In the genomic region with DNA sequence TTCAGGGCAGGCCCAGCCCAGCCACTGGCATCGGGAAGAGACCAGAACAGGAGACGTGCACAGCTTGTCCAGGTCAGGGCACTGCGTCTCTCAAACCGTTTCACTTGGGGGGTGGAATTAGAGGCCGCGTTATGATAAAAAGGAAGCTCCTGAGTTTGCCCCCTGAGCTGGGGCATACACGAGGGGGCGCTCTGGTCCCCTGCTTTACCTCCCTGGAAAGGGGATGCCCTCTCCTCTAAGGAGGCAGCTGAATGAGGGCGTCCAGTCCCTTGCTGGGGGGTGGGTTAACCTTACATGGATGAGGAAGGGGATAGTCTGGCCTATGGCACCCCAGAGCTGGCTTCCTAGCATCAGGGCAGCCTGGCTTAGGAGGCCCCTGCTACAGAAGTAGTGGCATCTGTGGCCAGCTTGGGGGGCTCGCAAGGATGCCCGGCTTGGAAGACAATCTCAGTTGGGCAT, we compare ENCODE assay signal across 21 cellular contexts. TPM values are rescaled to one million over a fixed set of nuclear protein-coding genes. Genes with fewer than 3 reads are reported as not detected.
A peak's percentile ranks its signal among the peaks of the same experiment; 100 is the strongest.
DNase-seq lines count a peak whose midpoint lies in the region; ATAC-seq and TF ChIP-seq lines count a peak whose summit lies in the region.
"Had no signal": no experiment of that assay in that cellular context is flagged by ENCODE, and none has a peak within 500 bp of the region (broad histone marks: within the 10 kb centered on the region; RNA-seq: fewer than 3 reads in every experiment).

No MANE protein-coding gene starts in this region.

- H3K4me3 Mint-ChIP-seq in activated CD8-positive, alpha-beta memory T cell treated with anti-CD3 and anti-CD28 coated beads, Interleukin-2, amount 10 ng/mL, durations not matched to agents 7 days and 5 days, result no peak overlapping the region
- H3K4me3 Mint-ChIP-seq in endothelial cell (ENCODE audit: unreplicated experiment) (no peak overlapping the region), WTC11 (no peak overlapping the region), Caco-2 (ENCODE audit: unreplicated experiment) (no peak overlapping the region)
- H3K4me3 Mint-ChIP-seq: CD8-positive, alpha-beta T cell had no signal

- POLR2A ChIA-PET in WTC11 (lab: Charles Lee) (no interaction called here), Caco-2 (lab: Charles Lee) (no interaction called here)

- H3K36me3 Mint-ChIP-seq in activated CD8-positive, alpha-beta memory T cell treated with anti-CD3 and anti-CD28 coated beads, Interleukin-2, amount 10 ng/mL, durations not matched to agents 7 days and 5 days, result no peaks in the 10 kb centered on the region
- peaks cover 20% of the 10 kb centered on the region for H3K36me3 Mint-ChIP-seq in endothelial cell (ENCODE audit: low read depth, unreplicated experiment)
- no peaks in the 10 kb centered on the region for H3K36me3 Mint-ChIP-seq in WTC11
- H3K36me3 Mint-ChIP-seq in Caco-2 (ENCODE audit: insufficient read depth, unreplicated experiment), result no peaks in the 10 kb centered on the region
- H3K36me3 Mint-ChIP-seq: CD8-positive, alpha-beta T cell had no signal

- no peak for ATAC-seq in activated CD8-positive, alpha-beta memory T cell treated with anti-CD3 and anti-CD28 coated beads, Interleukin-2, amount 10 ng/mL, durations not matched to agents 7 days and 5 days
- no peak for ATAC-seq in WTC11
- ATAC-seq: CD8-positive, alpha-beta T cell; gastroesophageal sphincter had no signal

- peak overlapping the region; percentile 99 for H3K27ac ChIP-seq in skeletal muscle tissue (ENCODE audit: low read depth, low read length)
- H3K27ac ChIP-seq: gastroesophageal sphincter, SJSA1, upper lobe of left lung had no signal

- TF ChIP-seq CTCF in NB4 (IDR thresholded peaks at IDR 0.05; ENCODE audit: low read depth, low read length) (peak; percentile 5), endothelial cell (IDR thresholded peaks at IDR 0.05; ENCODE audit: unreplicated experiment) (no peak), WTC11 (IDR thresholded peaks at IDR 0.05) (no peak), Caco-2 (IDR thresholded peaks at IDR 0.05; ENCODE audit: insufficient read depth in 1 of 2, low read depth in 1 of 2, low read length in 1 of 2, severe bottlenecking in 1 of 2, unreplicated experiment in 1 of 2) (no peak)

- intact Hi-C loops in Caco-2 (cut with micrococcal nuclease; ENCODE audit: unreplicated experiment), result loop anchor here (5.0 kb wide), 1 partner anchor 46 kb away; no protein-coding TSS in a partner anchor

- H3K9me3 Mint-ChIP-seq in activated CD8-positive, alpha-beta memory T cell treated with anti-CD3 and anti-CD28 coated beads, Interleukin-2, amount 10 ng/mL, durations not matched to agents 7 days and 5 days (ENCODE audit: low read depth), result no peaks in the 10 kb centered on the region
- H3K9me3 Mint-ChIP-seq in endothelial cell (ENCODE audit: unreplicated experiment) (no peaks in the 10 kb centered on the region), WTC11 (no peaks in the 10 kb centered on the region), Caco-2 (ENCODE audit: unreplicated experiment) (no peaks in the 10 kb centered on the region)
- H3K9me3 Mint-ChIP-seq: activated T-helper 2 cell treated with anti-CD3 and anti-CD28 coated beads, Interferon-gamma antibody, Interleukin-2, Interleukin-4, amounts not matched to agents 10 μg/mL and 5 μg/mL and 100 μg/mL, durations not matched to agents 14 hours and 24 hours and 36 hours; CD8-positive, alpha-beta T cell had no signal

- peak; percentile 36 for DNase-seq in activated CD8-positive, alpha-beta memory T cell treated with anti-CD3 and anti-CD28 coated beads, Interleukin-2, amount 10 ng/mL, durations not matched to agents 7 days and 5 days
- no peak for DNase-seq in activated CD8-positive, alpha-beta memory T cell treated with anti-CD3 and anti-CD28 coated beads, Interleukin-2, amount 50 U/mL, for 48 hours
- DNase-seq in NB4 (ENCODE audit: low read depth) (no peak), endothelial cell (ENCODE audit: low spot score) (no peak), WTC11 (ENCODE audit: low spot score) (no peak), Caco-2 (no peak), COLO668 (lab: John Stamatoyannopoulos, UW; ENCODE audit: unreplicated experiment) (no peak)
- DNase-seq: activated CD4-positive, alpha-beta T cell treated with anti-CD3 and anti-CD28 coated beads, Interleukin-2, amount 50 U/mL, for 4 hours; KG1; NCI-H1436; NCI-H345; nucleus accumbens; stimulated activated naive CD4-positive, alpha-beta T cell; upper lobe of left lung had no signal

- no peaks in the 10 kb centered on the region for H3K9me3 ChIP-seq in skeletal muscle tissue (ENCODE audit: control insufficient read depth in 3 of 3, low read length in 3 of 3)
- H3K9me3 ChIP-seq in Caco-2, result no peaks in the 10 kb centered on the region
- H3K9me3 ChIP-seq: gastroesophageal sphincter, SJSA1, upper lobe of left lung had no signal

- H3K36me3 ChIP-seq in skeletal muscle tissue (ENCODE audit: control insufficient read depth in 3 of 3, insufficient read depth in 3 of 3, low read length in 3 of 3) (peaks cover 13 to 28% (median 16%) of the 10 kb centered on the region in 3 donors), Caco-2 (ENCODE audit: control insufficient read depth, insufficient read depth, low read length) (no peaks in the 10 kb centered on the region)
- H3K36me3 ChIP-seq: gastroesophageal sphincter, SJSA1, upper lobe of left lung had no signal

- H3K4me3 ChIP-seq in NB4 (ENCODE audit: low read depth, low read length) (no peak overlapping the region), skeletal muscle tissue (ENCODE audit: low read length in 3 of 3) (peak overlapping the region; percentile 70 to 95 (median 94)), Caco-2 (ENCODE audit: low read depth, low read length) (no peak overlapping the region)
- H3K4me3 ChIP-seq: gastroesophageal sphincter, lung, SJSA1, smooth muscle cell, upper lobe of left lung had no signal

- H3K27me3 Mint-ChIP-seq in activated CD8-positive, alpha-beta memory T cell treated with anti-CD3 and anti-CD28 coated beads, Interleukin-2, amount 10 ng/mL, durations not matched to agents 7 days and 5 days, result peaks cover 13% of the 10 kb centered on the region
- H3K27me3 Mint-ChIP-seq in endothelial cell (ENCODE audit: unreplicated experiment) (peaks cover 12% of the 10 kb centered on the region), WTC11 (ENCODE audit: low read depth) (no peaks in the 10 kb centered on the region; the same call in 1 of the 2 replicates), Caco-2 (ENCODE audit: insufficient read depth, unreplicated experiment) (no peaks in the 10 kb centered on the region)

- CTCF ChIA-PET in activated CD8-positive, alpha-beta memory T cell treated with anti-CD3 and anti-CD28 coated beads, Interleukin-2, amount 10 ng/mL, durations not matched to agents 7 days and 5 days (lab: Charles Lee), result interaction anchor here (1.3 to 3.0 kb wide), 7 partner anchors 10 to 132 kb away, joined by 3 to 10 read pairs (median 6); no protein-coding TSS in a partner anchor
- CTCF ChIA-PET in WTC11 (lab: Charles Lee), result interaction anchor here (0.8 to 8.9 kb wide), 21 partner anchors 12 to 189 kb away, joined by 3 to 123 read pairs (median 8); a partner anchor contains a TSS
- CTCF ChIA-PET in Caco-2 (lab: Charles Lee), result interaction anchor here (0.7 to 1.2 kb wide), 2 partner anchors 34 to 1334 kb away, joined by 3 read pairs; no protein-coding TSS in a partner anchor

- H3K27ac Mint-ChIP-seq in activated CD8-positive, alpha-beta memory T cell treated with anti-CD3 and anti-CD28 coated beads, Interleukin-2, amount 10 ng/mL, durations not matched to agents 7 days and 5 days, result no peak overlapping the region
- H3K27ac Mint-ChIP-seq in endothelial cell (ENCODE audit: unreplicated experiment), result peak overlapping the region; percentile 45
- H3K27ac Mint-ChIP-seq in WTC11, result no peak overlapping the region
- H3K27ac Mint-ChIP-seq in Caco-2 (ENCODE audit: unreplicated experiment), result no peak overlapping the region
- H3K27ac Mint-ChIP-seq: activated T-helper 2 cell treated with anti-CD3 and anti-CD28 coated beads, Interferon-gamma antibody, Interleukin-2, Interleukin-4, amounts not matched to agents 10 μg/mL and 5 μg/mL and 100 μg/mL, durations not matched to agents 14 hours and 24 hours and 36 hours; CD8-positive, alpha-beta T cell had no signal

- H3K27me3 ChIP-seq in skeletal muscle tissue (ENCODE audit: control insufficient read depth in 3 of 3, insufficient read depth in 3 of 3, low read length in 3 of 3) (no peaks in the 10 kb centered on the region), Caco-2 (replicated peaks; ENCODE audit: control insufficient read depth, insufficient read depth, low read length) (no peaks in the 10 kb centered on the region)
- H3K27me3 ChIP-seq: upper lobe of left lung had no signal

- H3K4me1 Mint-ChIP-seq in activated CD8-positive, alpha-beta memory T cell treated with anti-CD3 and anti-CD28 coated beads, Interleukin-2, amount 10 ng/mL, durations not matched to agents 7 days and 5 days, result no peaks in the 10 kb centered on the region
- H3K4me1 Mint-ChIP-seq in endothelial cell (ENCODE audit: unreplicated experiment) (peaks cover 62% of the 10 kb centered on the region), WTC11 (peaks cover 34% of the 10 kb centered on the region), Caco-2 (ENCODE audit: low read depth, unreplicated experiment) (no peaks in the 10 kb centered on the region)

- TF ChIP-seq POLR2A in NB4 (IDR thresholded peaks at IDR 0.05; ENCODE audit: extremely low read depth, insufficient read length), result no peak

- H3K9ac ChIP-seq in skeletal muscle tissue (ENCODE audit: low read depth in 1 of 3, low read length in 3 of 3), result peak overlapping the region; percentile 79 to 100 (median 99)

- H3K4me1 ChIP-seq in skeletal muscle tissue (ENCODE audit: control insufficient read depth in 3 of 3, insufficient read depth in 3 of 3, low read length in 3 of 3), result peaks cover 37 to 58% (median 49%) of the 10 kb centered on the region in 3 donors
- no peaks in the 10 kb centered on the region for H3K4me1 ChIP-seq in Caco-2
- H3K4me1 ChIP-seq: gastroesophageal sphincter, SJSA1 had no signal

- no TSS peak for BruUV-seq in Caco-2 (replicated peaks; lab: Mats Ljungman, UMichigan)

TF ChIP-seq in WTC11, 78 proteins besides CTCF, POLR2A, EP300 and RAD21 (continues in another document):
- no peak for TF ChIP-seq FOXK1 (CRISPR knock-in tag; IDR thresholded peaks at IDR 0.05)

RNA-seq across cellular contexts. Expression of a gene that starts 2.3 kb away (rescaled TPM):
- not detected for total RNA-seq in activated CD8-positive, alpha-beta memory T cell treated with anti-CD3 and anti-CD28 coated beads, Interleukin-2, amount 10 ng/mL, durations not matched to agents 7 days and 5 days
- total RNA-seq in endothelial cell (ENCODE audit: unreplicated experiment) (15.7 TPM), skeletal muscle tissue (247 TPM), WTC11 (2021) (not detected in 3 replicates), Caco-2 (2022) (not detected in 2 replicates)
- total RNA-seq: activated T-helper 2 cell treated with anti-CD3 and anti-CD28 coated beads, Interferon-gamma antibody, Interleukin-2, Interleukin-4, amounts not matched to agents 10 μg/mL and 5 μg/mL and 100 μg/mL, durations not matched to agents 14 hours and 24 hours and 36 hours; CD8-positive, alpha-beta T cell; lung; SJSA1; smooth muscle cell; upper lobe of left lung had no signal

RNA-seq across cellular contexts. Expression of a gene that starts 44.0 kb away (rescaled TPM):
- total RNA-seq in activated CD8-positive, alpha-beta memory T cell treated with anti-CD3 and anti-CD28 coated beads, Interleukin-2, amount 10 ng/mL, durations not matched to agents 7 days and 5 days, result not detected
- total RNA-seq in endothelial cell (ENCODE audit: unreplicated experiment) (16.3 TPM), skeletal muscle tissue (2.1 TPM), WTC11 (2021) (1.8 to 2.7 TPM (median 2.6 TPM) in 3 replicates), Caco-2 (2022) (46.0 and 50.4 TPM in 2 replicates)
- total RNA-seq: activated T-helper 2 cell treated with anti-CD3 and anti-CD28 coated beads, Interferon-gamma antibody, Interleukin-2, Interleukin-4, amounts not matched to agents 10 μg/mL and 5 μg/mL and 100 μg/mL, durations not matched to agents 14 hours and 24 hours and 36 hours; CD8-positive, alpha-beta T cell; SJSA1 had no signal

RNA-seq across cellular contexts. Expression of a gene that starts 57.2 kb away (rescaled TPM):
- 10 to 100 TPM in 1 of 2 experiments, 1 to 10 TPM in 1; 4.6 to 17.9 TPM for total RNA-seq in activated CD8-positive, alpha-beta memory T cell treated with anti-CD3 and anti-CD28 coated beads, Interleukin-2, amount 10 ng/mL, durations not matched to agents 7 days and 5 days
- 4.0 TPM for total RNA-seq in endothelial cell (ENCODE audit: unreplicated experiment)
- 15.7 TPM for total RNA-seq in skeletal muscle tissue
- 21.1 to 24.9 TPM (median 22.7 TPM) in 3 replicates for total RNA-seq in WTC11 (2021)
- total RNA-seq in Caco-2 (2022), result 8.7 and 9.4 TPM in 2 replicates
- total RNA-seq: SJSA1 had no signal

Comparison
In these comparisons a context has a peak if more than half of its experiments do, and no peak if none do; other contexts are left out.
1. H3K4me3 ChIP-seq: peak in skeletal muscle tissue (3 of 3); none in NB4 (single experiment) and Caco-2 (single experiment).
2. RNA of a gene that starts 2.3 kb away (total RNA-seq): 247 TPM in skeletal muscle tissue (single experiment) and 15.7 TPM in endothelial cell (single experiment); not detected in activated CD8-positive, alpha-beta memory T cell treated with anti-CD3 and anti-CD28 coated beads, Interleukin-2, amount 10 ng/mL, durations not matched to agents 7 days and 5 days, not detected in WTC11 and not detected in Caco-2; every median in the first group is over 10 times any median in the second.